Comparison of ENCODE assay signal across 1 cellular context in the genomic region with DNA sequence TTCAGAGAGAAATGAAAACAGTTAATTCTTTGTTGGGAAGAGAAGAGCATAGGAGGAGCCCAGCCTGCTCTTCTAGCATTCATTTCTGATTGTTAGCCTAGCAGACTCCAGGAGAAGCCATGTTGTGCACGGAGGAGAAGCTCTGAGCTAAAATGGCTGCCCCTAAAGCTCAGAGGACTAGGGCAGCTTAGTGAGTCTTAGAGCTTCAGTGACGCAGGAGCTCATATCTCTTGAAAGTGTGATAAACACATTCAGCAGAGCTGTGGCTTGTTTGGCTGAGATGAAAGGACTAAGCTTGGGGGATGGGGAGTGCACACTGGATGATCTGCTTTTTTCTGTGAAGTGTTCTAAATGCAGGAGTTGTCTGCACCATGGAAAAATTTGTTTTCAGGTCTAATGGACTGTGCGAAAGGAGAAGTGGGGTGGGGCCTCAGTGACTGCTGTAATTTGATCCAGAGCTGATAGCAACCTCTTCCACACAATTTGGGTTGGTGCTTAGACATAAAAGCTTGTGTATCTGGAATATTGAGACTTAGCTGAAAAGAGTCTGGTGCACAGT.
A peak's percentile ranks its signal among the peaks of the same experiment; 100 is the strongest.
TF ChIP-seq lines count a peak whose summit lies in the region.

No MANE protein-coding gene starts in this region.

TF ChIP-seq in HEK293, 187 proteins besides CTCF, POLR2A, EP300 and RAD21 (continued from another document and continues in another):
- no peak for TF ChIP-seq ATF2 (tag by site-specific recombination; IDR thresholded peaks at IDR 0.05; ENCODE audit: low read depth)
- no peak for TF ChIP-seq ZNF433 (tag by site-specific recombination; IDR thresholded peaks at IDR 0.05; ENCODE audit: low read depth)
- no peak for TF ChIP-seq ZSCAN23 (tag by site-specific recombination; IDR thresholded peaks at IDR 0.05)
- TF ChIP-seq ZNF48 (tag by site-specific recombination; IDR thresholded peaks at IDR 0.05): no peak
- no peak for TF ChIP-seq YY2 (tag by site-specific recombination; IDR thresholded peaks at IDR 0.05)
- TF ChIP-seq ZBTB20 (tag by site-specific recombination; IDR thresholded peaks at IDR 0.05): no peak
- TF ChIP-seq ZNF404 (tag by site-specific recombination; IDR thresholded peaks at IDR 0.05): no peak
- no peak for TF ChIP-seq ZNF792 (tag by site-specific recombination; IDR thresholded peaks at IDR 0.05)
- no peak for TF ChIP-seq ZNF223 (tag by site-specific recombination; IDR thresholded peaks at IDR 0.05)
- no peak for TF ChIP-seq ZNF580 (tag by site-specific recombination; IDR thresholded peaks at IDR 0.05)
- TF ChIP-seq GLI2 (tag by site-specific recombination; IDR thresholded peaks at IDR 0.05; ENCODE audit: borderline replicate concordance, low read depth): no peak
- no peak for TF ChIP-seq EGR2 (tag by site-specific recombination; IDR thresholded peaks at IDR 0.05; ENCODE audit: low read depth)
- TF ChIP-seq ZNF148 (tag by site-specific recombination; IDR thresholded peaks at IDR 0.05; ENCODE audit: borderline replicate concordance): no peak
- TF ChIP-seq, protein P1, sequence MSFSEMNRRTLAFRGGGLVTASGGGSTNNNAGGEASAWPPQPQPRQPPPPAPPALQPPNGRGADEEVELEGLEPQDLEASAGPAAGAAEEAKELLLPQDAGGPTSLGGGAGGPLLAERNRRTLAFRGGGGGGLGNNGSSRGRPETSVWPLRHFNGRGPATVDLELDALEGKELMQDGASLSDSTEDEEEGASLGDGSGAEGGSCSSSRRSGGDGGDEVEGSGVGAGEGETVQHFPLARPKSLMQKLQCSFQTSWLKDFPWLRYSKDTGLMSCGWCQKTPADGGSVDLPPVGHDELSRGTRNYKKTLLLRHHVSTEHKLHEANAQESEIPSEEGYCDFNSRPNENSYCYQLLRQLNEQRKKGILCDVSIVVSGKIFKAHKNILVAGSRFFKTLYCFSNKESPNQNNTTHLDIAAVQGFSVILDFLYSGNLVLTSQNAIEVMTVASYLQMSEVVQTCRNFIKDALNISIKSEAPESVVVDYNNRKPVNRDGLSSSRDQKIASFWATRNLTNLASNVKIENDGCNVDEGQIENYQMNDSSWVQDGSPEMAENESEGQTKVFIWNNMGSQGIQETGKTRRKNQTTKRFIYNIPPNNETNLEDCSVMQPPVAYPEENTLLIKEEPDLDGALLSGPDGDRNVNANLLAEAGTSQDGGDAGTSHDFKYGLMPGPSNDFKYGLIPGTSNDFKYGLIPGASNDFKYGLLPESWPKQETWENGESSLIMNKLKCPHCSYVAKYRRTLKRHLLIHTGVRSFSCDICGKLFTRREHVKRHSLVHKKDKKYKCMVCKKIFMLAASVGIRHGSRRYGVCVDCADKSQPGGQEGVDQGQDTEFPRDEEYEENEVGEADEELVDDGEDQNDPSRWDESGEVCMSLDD (tag by site-specific recombination; IDR thresholded peaks at IDR 0.05): no peak
- TF ChIP-seq ZNF112 (tag by site-specific recombination; IDR thresholded peaks at IDR 0.05): no peak
- TF ChIP-seq ZNF354C (tag by site-specific recombination; IDR thresholded peaks at IDR 0.05; ENCODE audit: borderline replicate concordance, low read depth): no peak
- TF ChIP-seq, protein P2, sequence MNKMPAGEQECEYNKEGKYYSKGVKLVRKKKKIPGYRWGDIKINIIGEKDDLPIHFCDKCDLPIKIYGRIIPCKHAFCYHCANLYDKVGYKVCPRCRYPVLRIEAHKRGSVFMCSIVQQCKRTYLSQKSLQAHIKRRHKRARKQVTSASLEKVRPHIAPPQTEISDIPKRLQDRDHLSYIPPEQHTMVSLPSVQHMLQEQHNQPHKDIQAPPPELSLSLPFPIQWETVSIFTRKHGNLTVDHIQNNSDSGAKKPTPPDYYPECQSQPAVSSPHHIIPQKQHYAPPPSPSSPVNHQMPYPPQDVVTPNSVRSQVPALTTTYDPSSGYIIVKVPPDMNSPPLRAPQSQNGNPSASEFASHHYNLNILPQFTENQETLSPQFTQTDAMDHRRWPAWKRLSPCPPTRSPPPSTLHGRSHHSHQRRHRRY (tag by site-specific recombination; IDR thresholded peaks at IDR 0.05): no peak
- peak; percentile 73 for TF ChIP-seq ZNF629 (tag by site-specific recombination; IDR thresholded peaks at IDR 0.05)
- TF ChIP-seq HOXA7 (CRISPR knock-in tag; IDR thresholded peaks at IDR 0.05; ENCODE audit: borderline replicate concordance): no peak
- no peak for TF ChIP-seq ZNF449 (tag by site-specific recombination; IDR thresholded peaks at IDR 0.05)
- no peak for TF ChIP-seq MEIS1 (CRISPR knock-in tag; IDR thresholded peaks at IDR 0.05; ENCODE audit: borderline replicate concordance)
- no peak for TF ChIP-seq ZNF10 (tag by site-specific recombination; IDR thresholded peaks at IDR 0.05)
- TF ChIP-seq, protein P3, sequence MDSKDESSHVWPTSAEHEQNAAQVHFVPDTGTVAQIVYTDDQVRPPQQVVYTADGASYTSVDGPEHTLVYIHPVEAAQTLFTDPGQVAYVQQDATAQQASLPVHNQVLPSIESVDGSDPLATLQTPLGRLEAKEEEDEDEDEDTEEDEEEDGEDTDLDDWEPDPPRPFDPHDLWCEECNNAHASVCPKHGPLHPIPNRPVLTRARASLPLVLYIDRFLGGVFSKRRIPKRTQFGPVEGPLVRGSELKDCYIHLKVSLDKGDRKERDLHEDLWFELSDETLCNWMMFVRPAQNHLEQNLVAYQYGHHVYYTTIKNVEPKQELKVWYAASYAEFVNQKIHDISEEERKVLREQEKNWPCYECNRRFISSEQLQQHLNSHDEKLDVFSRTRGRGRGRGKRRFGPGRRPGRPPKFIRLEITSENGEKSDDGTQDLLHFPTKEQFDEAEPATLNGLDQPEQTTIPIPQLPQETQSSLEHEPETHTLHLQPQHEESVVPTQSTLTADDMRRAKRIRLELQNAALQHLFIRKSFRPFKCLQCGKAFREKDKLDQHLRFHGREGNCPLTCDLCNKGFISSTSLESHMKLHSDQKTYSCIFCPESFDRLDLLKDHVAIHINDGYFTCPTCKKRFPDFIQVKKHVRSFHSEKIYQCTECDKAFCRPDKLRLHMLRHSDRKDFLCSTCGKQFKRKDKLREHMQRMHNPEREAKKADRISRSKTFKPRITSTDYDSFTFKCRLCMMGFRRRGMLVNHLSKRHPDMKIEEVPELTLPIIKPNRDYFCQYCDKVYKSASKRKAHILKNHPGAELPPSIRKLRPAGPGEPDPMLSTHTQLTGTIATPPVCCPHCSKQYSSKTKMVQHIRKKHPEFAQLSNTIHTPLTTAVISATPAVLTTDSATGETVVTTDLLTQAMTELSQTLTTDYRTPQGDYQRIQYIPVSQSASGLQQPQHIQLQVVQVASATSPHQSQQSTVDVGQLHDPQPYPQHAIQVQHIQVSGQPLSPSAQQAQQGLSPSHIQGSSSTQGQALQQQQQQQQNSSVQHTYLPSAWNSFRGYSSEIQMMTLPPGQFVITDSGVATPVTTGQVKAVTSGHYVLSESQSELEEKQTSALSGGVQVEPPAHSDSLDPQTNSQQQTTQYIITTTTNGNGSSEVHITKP (tag by site-specific recombination; IDR thresholded peaks at IDR 0.05): peak; percentile 94
- no peak for TF ChIP-seq ZNF785 (tag by site-specific recombination; IDR thresholded peaks at IDR 0.05)
- no peak for TF ChIP-seq ZNF146 (tag by site-specific recombination; IDR thresholded peaks at IDR 0.05)
- TF ChIP-seq HIC1 (tag by site-specific recombination; IDR thresholded peaks at IDR 0.05): no peak
- TF ChIP-seq, protein P4, sequence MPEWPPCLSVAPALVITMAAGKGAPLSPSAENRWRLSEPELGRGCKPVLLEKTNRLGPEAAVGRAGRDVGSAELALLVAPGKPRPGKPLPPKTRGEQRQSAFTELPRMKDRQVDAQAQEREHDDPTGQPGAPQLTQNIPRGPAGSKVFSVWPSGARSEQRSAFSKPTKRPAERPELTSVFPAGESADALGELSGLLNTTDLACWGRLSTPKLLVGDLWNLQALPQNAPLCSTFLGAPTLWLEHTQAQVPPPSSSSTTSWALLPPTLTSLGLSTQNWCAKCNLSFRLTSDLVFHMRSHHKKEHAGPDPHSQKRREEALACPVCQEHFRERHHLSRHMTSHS (tag by site-specific recombination; IDR thresholded peaks at IDR 0.05): no peak
- 0 out of 2 replicates have a peak, but pooled peaks have one; percentile 14 for TF ChIP-seq KLF1 (tag by site-specific recombination; IDR thresholded peaks at IDR 0.05)
- TF ChIP-seq, protein P5, sequence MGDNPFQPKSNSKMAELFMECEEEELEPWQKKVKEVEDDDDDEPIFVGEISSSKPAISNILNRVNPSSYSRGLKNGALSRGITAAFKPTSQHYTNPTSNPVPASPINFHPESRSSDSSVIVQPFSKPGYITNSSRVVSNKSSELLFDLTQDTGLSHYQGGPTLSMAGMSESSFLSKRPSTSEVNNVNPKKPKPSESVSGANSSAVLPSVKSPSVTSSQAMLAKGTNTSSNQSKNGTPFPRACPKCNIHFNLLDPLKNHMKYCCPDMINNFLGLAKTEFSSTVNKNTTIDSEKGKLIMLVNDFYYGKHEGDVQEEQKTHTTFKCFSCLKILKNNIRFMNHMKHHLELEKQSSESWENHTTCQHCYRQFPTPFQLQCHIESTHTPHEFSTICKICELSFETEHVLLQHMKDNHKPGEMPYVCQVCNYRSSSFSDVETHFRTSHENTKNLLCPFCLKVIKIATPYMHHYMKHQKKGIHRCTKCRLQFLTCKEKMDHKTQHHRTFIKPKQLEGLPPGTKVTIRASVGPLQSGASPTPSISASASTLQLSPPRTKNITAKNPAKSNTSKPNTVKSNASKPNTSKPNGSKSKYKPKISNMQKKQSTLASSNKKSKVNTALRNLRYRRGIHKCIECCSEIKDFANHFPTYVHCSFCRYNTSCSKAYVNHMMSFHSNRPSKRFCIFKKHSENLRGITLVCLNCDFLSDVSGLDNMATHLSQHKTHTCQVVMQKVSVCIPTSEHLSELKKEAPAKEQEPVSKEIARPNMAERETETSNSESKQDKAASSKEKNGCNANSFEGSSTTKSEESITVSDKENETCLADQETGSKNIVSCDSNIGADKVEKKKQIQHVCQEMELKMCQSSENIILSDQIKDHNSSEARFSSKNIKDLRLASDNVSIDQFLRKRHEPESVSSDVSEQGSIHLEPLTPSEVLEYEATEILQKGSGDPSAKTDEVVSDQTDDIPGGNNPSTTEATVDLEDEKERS (tag by site-specific recombination; IDR thresholded peaks at IDR 0.05): no peak
- no peak for TF ChIP-seq ZNF76 (tag by site-specific recombination; IDR thresholded peaks at IDR 0.05; ENCODE audit: borderline replicate concordance, low read depth)
- TF ChIP-seq ZNF362 (tag by site-specific recombination; IDR thresholded peaks at IDR 0.05): 0 out of 2 replicates have a peak, but pooled peaks have one; percentile 30
